20 cellular contexts compared by ENCODE assay signal in genomic region chr7:41133700-41134099, GRCh38.
DNase-seq lines count a peak whose midpoint lies in the region; ATAC-seq and TF ChIP-seq lines count a peak whose summit lies in the region.
"Had no signal": no experiment of that assay in that cellular context is flagged by ENCODE, and none has a peak within 500 bp of the region (broad histone marks: within the 10 kb centered on the region; RNA-seq: fewer than 3 reads in every experiment).

No MANE protein-coding gene starts in this region.

- no peaks in the 10 kb centered on the region for H3K27me3 Mint-ChIP-seq in type B pancreatic cell
- H3K27me3 Mint-ChIP-seq: activated naive CD8-positive, alpha-beta T cell treated with anti-CD3 and anti-CD28 coated beads, Interleukin-2, amount 50 U/mL, for 24 hours; central memory CD8-positive, alpha-beta T cell; memory B cell had no signal

- ATAC-seq in HG02981 (IDR thresholded peaks at IDR 0.05; ENCODE audit: unreplicated experiment) (peak; percentile 4), RWPE2 (ENCODE audit: low read depth) (no peak)
- ATAC-seq: activated naive CD8-positive, alpha-beta T cell treated with anti-CD3 and anti-CD28 coated beads, Interleukin-2, amount 50 U/mL, for 24 hours; right lobe of liver had no signal

- peak; percentile 25 for DNase-seq in DMS 273 (lab: John Stamatoyannopoulos, UW; ENCODE audit: unreplicated experiment)
- DNase-seq in DMS 273 treated with DMSO at 0.1 percent for 48 hours (lab: John Stamatoyannopoulos, UW): no peak
- DNase-seq in RWPE2 (ENCODE audit: low spot score): no peak
- no peak for DNase-seq in type B pancreatic cell (ENCODE audit: extremely low spot score, unreplicated experiment)
- DNase-seq in ureter (ENCODE audit: low spot score): no peak
- no peak for DNase-seq in kidney glomerular epithelial cell (lab: John Stamatoyannopoulos, UW)
- no peak for DNase-seq in foreskin fibroblast
- DNase-seq: activated naive CD8-positive, alpha-beta T cell treated with anti-CD3 and anti-CD28 coated beads, Interleukin-2, amount 50 U/mL, for 24 hours; foreskin melanocyte; NCI-H146; NCI-H524 treated with DMSO at 0.1 percent for 48 hours; right lobe of liver; upper lobe of left lung had no signal

- H3K9me3 ChIP-seq in RWPE2 (ENCODE audit: severe bottlenecking): no peaks in the 10 kb centered on the region
- H3K9me3 ChIP-seq: right lobe of liver, upper lobe of left lung had no signal

- no peaks in the 10 kb centered on the region for H3K36me3 ChIP-seq in RWPE2 (ENCODE audit: low read depth)
- H3K36me3 ChIP-seq: right lobe of liver, upper lobe of left lung had no signal

- peaks cover 13% of the 10 kb centered on the region for H3K4me1 ChIP-seq in RWPE2 (ENCODE audit: insufficient read depth, poor library complexity, severe bottlenecking)
- H3K4me1 ChIP-seq: right lobe of liver, upper lobe of left lung had no signal

- peak overlapping the region; percentile 57 for H3K27ac ChIP-seq in RWPE2 (ENCODE audit: poor library complexity, severe bottlenecking)
- H3K27ac ChIP-seq: 22Rv1, HL-60, right lobe of liver, upper lobe of left lung had no signal

- H3K4me3 ChIP-seq in RWPE2 (ENCODE audit: severe bottlenecking) (no peak overlapping the region), foreskin fibroblast (ENCODE audit: low read depth in 1 of 2, low read length in 2 of 2) (no peak overlapping the region)
- H3K4me3 ChIP-seq: right lobe of liver, upper lobe of left lung had no signal

- TF ChIP-seq CTCF in RWPE2 (IDR thresholded peaks at IDR 0.05; ENCODE audit: poor library complexity, severe bottlenecking) (no peak), type B pancreatic cell (conservative IDR thresholded peaks at IDR 0.05) (no peak), foreskin fibroblast (IDR thresholded peaks at IDR 0.05; ENCODE audit: low read depth, low read length) (no peak)

- H3K4me3 Mint-ChIP-seq in type B pancreatic cell: no peak overlapping the region
- H3K4me3 Mint-ChIP-seq: activated naive CD8-positive, alpha-beta T cell treated with anti-CD3 and anti-CD28 coated beads, Interleukin-2, amount 50 U/mL, for 24 hours; central memory CD8-positive, alpha-beta T cell; memory B cell; stimulated activated effector memory CD8-positive, alpha-beta T cell treated with anti-CD3 and anti-CD28 coated beads, Interleukin-12 subunit alpha, Interleukin-12 subunit beta, amount 100 ng/mL, for 72 hours; T-helper 1 cell treated with Interleukin-12 subunit alpha and Interleukin-12 subunit beta and Interleukin-4 antibody, amounts not matched to agents 30 μg/mL and 1 μg/mL, for 36 hours had no signal

- no peaks in the 10 kb centered on the region for H3K27me3 ChIP-seq in RWPE2 (ENCODE audit: insufficient read depth, poor library complexity, severe bottlenecking)
- H3K27me3 ChIP-seq: right lobe of liver, upper lobe of left lung had no signal

- no peaks in the 10 kb centered on the region for H3K36me3 Mint-ChIP-seq in type B pancreatic cell
- H3K36me3 Mint-ChIP-seq: memory B cell; stimulated activated effector memory CD8-positive, alpha-beta T cell treated with anti-CD3 and anti-CD28 coated beads, Interleukin-12 subunit alpha, Interleukin-12 subunit beta, amount 100 ng/mL, for 72 hours had no signal

- no peaks in the 10 kb centered on the region for H3K9me3 Mint-ChIP-seq in type B pancreatic cell
- H3K9me3 Mint-ChIP-seq: activated naive CD8-positive, alpha-beta T cell treated with anti-CD3 and anti-CD28 coated beads, Interleukin-2, amount 50 U/mL, for 24 hours; memory B cell; T-helper 1 cell treated with Interleukin-12 subunit alpha and Interleukin-12 subunit beta and Interleukin-4 antibody, amounts not matched to agents 30 μg/mL and 1 μg/mL, for 36 hours had no signal

- peaks cover 13% of the 10 kb centered on the region for H3K4me1 Mint-ChIP-seq in type B pancreatic cell (ENCODE audit: unreplicated experiment)
- H3K4me1 Mint-ChIP-seq: activated naive CD8-positive, alpha-beta T cell treated with anti-CD3 and anti-CD28 coated beads, Interleukin-2, amount 50 U/mL, for 24 hours; central memory CD8-positive, alpha-beta T cell; memory B cell; stimulated activated effector memory CD8-positive, alpha-beta T cell treated with anti-CD3 and anti-CD28 coated beads, Interleukin-12 subunit alpha, Interleukin-12 subunit beta, amount 100 ng/mL, for 72 hours had no signal

- H3K27ac Mint-ChIP-seq in type B pancreatic cell: peak overlapping the region; percentile 71
- H3K27ac Mint-ChIP-seq: activated naive CD8-positive, alpha-beta T cell treated with anti-CD3 and anti-CD28 coated beads, Interleukin-2, amount 50 U/mL, for 24 hours; memory B cell; stimulated activated effector memory CD8-positive, alpha-beta T cell treated with anti-CD3 and anti-CD28 coated beads, Interleukin-12 subunit alpha, Interleukin-12 subunit beta, amount 100 ng/mL, for 72 hours had no signal
